ENCODE assay signal across 9 cellular contexts in genomic region chr9:74530458-74530857, GRCh38. TPM values are rescaled to one million over a fixed set of nuclear protein-coding genes. Genes with fewer than 3 reads are reported as not detected.
DNase-seq lines count a peak whose midpoint lies in the region; ATAC-seq, FAIRE-seq and TF ChIP-seq lines count a peak whose summit lies in the region.
"Not testable (repeated sequence)": the region's sequence is repeated elsewhere in the genome, so short reads cannot be mapped to it uniquely, and the experiment has no call there.
"Had no signal": no experiment of that assay in that cellular context is flagged by ENCODE, and none has a peak within 500 bp of the region (broad histone marks: within the 10 kb centered on the region; RNA-seq: fewer than 3 reads in every experiment).

No MANE protein-coding gene starts in this region.

- H3K27me3 Mint-ChIP-seq in mesothelial cell of epicardium (ENCODE audit: low read depth) = peaks cover 37% of the 10 kb centered on the region

- peak; percentile 7; the same call in 1 of the 2 replicates for TF ChIP-seq RAD21 in HCT116 (IDR thresholded peaks at IDR 0.05; ENCODE audit: low read depth)

- H3K27ac ChIP-seq in C4-2B; HCT116 (ENCODE audit: low read depth, low read length): not testable (repeated sequence)

- not testable (repeated sequence) for H3K27ac Mint-ChIP-seq in mesothelial cell of epicardium

- not testable (repeated sequence) for DNase-seq in GM12864 (ENCODE audit: low read depth); HCT116 (ENCODE audit: low read depth, low spot score); mesothelial cell of epicardium (ENCODE audit: low spot score in 2 of 2, unreplicated experiment in 2 of 2)
- DNase-seq in M059J (ENCODE audit: low read depth) (peak; percentile 1), OCI-M1 (lab: John Stamatoyannopoulos, UW) (peak; percentile 16), bronchial epithelial cell (ENCODE audit: low read depth) (peak; percentile 12)

- H3K4me1 ChIP-seq in HCT116 (ENCODE audit: control insufficient read depth in 1 of 2, insufficient read depth in 2 of 2, low read length in 2 of 2) = not testable (repeated sequence)

- H3K9me3 Mint-ChIP-seq in mesothelial cell of epicardium = not testable (repeated sequence)

- H3K9ac ChIP-seq in HCT116 (ENCODE audit: low read length) = not testable (repeated sequence)

- BruUV-seq in HCT116 (replicated peaks; lab: Mats Ljungman, UMichigan) = not testable (repeated sequence)

- H3K36me3 Mint-ChIP-seq in mesothelial cell of epicardium = not testable (repeated sequence)

- H3K36me3 ChIP-seq in HCT116 (ENCODE audit: control insufficient read depth in 1 of 2, insufficient read depth in 2 of 2, low read length in 2 of 2); bronchial epithelial cell (ENCODE audit: control insufficient read depth, insufficient read depth, low read length): not testable (repeated sequence)

- POLR2A ChIA-PET in HCT116 (lab: Charles Lee) = not testable (repeated sequence)

- not testable (repeated sequence) for H4K20me1 ChIP-seq in HCT116 (ENCODE audit: insufficient read depth)

- FAIRE-seq in bronchial epithelial cell (lab: Jason Lieb, UNC) = not testable (repeated sequence)

- H3K79me2 ChIP-seq in HCT116 (ENCODE audit: insufficient read depth, low read length) = not testable (repeated sequence)

- peak; percentile 50 for TF ChIP-seq CTCF in C4-2B (conservative IDR thresholded peaks at IDR 0.05)
- TF ChIP-seq CTCF in GM12864 (IDR thresholded peaks at IDR 0.05; ENCODE audit: low read depth, low read length, missing control alignments) = peak; percentile 6
- peak in 2 of 3 experiments; percentile 34 to 35; a peak in 4 of 6 replicates for TF ChIP-seq CTCF in HCT116 (IDR thresholded peaks at IDR 0.05 in 2 of 3, conservative IDR thresholded peaks at IDR 0.05 in 1 of 3; ENCODE audit: borderline replicate concordance in 1 of 3, insufficient read depth in 1 of 3, low read depth in 2 of 3, low read length in 2 of 3)
- TF ChIP-seq CTCF in bronchial epithelial cell (IDR thresholded peaks at IDR 0.05; ENCODE audit: insufficient read depth, low read length, severe bottlenecking) = not testable (repeated sequence)
- TF ChIP-seq CTCF in mesothelial cell of epicardium (IDR thresholded peaks at IDR 0.05; ENCODE audit: unreplicated experiment) = peak; percentile 18

- not testable (repeated sequence) for H2AFZ ChIP-seq in HCT116 (ENCODE audit: low read depth, low read length, poor library complexity, severe bottlenecking)

- RAD21 ChIA-PET in HCT116 (lab: Charles Lee; ENCODE audit: low non-redundant PET in 1 of 2, low total read pairs in 2 of 2, uncharacterized antibody in 2 of 2, unreplicated experiment in 2 of 2) = not testable (repeated sequence)

- H3K4me3 Mint-ChIP-seq in mesothelial cell of epicardium = not testable (repeated sequence)

- CTCF ChIA-PET in HCT116 (lab: Charles Lee) = not testable (repeated sequence)

- H3K4me2 ChIP-seq in HCT116 (ENCODE audit: low read length) = not testable (repeated sequence)

- TF ChIP-seq POLR2A in HCT116 (IDR thresholded peaks at IDR 0.05; ENCODE audit: borderline replicate concordance, extremely low read depth, insufficient read depth, insufficient read length) = not testable (repeated sequence)

- not testable (repeated sequence) for H3K9me3 ChIP-seq in HCT116 (ENCODE audit: control insufficient read depth in 1 of 2, insufficient read depth in 1 of 2, low read depth in 1 of 2, low read length in 2 of 2)

- not testable (repeated sequence) for H3K9me2 ChIP-seq in HCT116 (ENCODE audit: insufficient read depth)

- not testable (repeated sequence) for H3K4me1 Mint-ChIP-seq in mesothelial cell of epicardium

- peaks cover 13% of the 10 kb centered on the region for H3K27me3 ChIP-seq in HCT116 (ENCODE audit: insufficient read depth, low read length)
- not testable (repeated sequence) for H3K27me3 ChIP-seq in bronchial epithelial cell (ENCODE audit: control insufficient read depth, insufficient read depth, low read length)

- not testable (repeated sequence) for ATAC-seq in HCT116

- H3K4me3 ChIP-seq in GM12864 (ENCODE audit: low read depth, low read length); HCT116 (replicated peaks in 1 of 2; ENCODE audit: low read depth in 1 of 2, low read length in 2 of 2); bronchial epithelial cell (ENCODE audit: low read depth, low read length): not testable (repeated sequence)

- intact Hi-C loops in HCT116 (cut with micrococcal nuclease) = loop anchor here (10.0 kb wide), 1 partner anchor 56 kb away; no protein-coding TSS in a partner anchor

RNA-seq across cellular contexts. Expression of gene RORB, which starts 33.3 kb away (rescaled TPM):
- total RNA-seq in HCT116 (2021; ENCODE audit: unreplicated experiment) (0.02 TPM), bronchial epithelial cell (under 0.01 TPM in 1 of 2 replicates, not detected in the other), mesothelial cell of epicardium (0.16 to 0.43 TPM (median 0.38 TPM) in 3 replicates)
- polyA plus RNA-seq in HCT116 (2012) = not detected in 2 replicates
- total RNA-seq in M059J (2014; rRNA removed; shearing (Covaris generic)) = 0.05 TPM in 1 of 2 replicates, not detected in the other
- total RNA-seq: B cell; CD4-positive, CD25-positive, alpha-beta regulatory T cell had no signal
- polyA plus RNA-seq: CD4-positive, CD25-positive, alpha-beta regulatory T cell had no signal
